1 cellular context compared by ENCODE assay signal in genomic region chr5:134370306-134370870, GRCh38.
A peak's percentile ranks its signal among the peaks of the same experiment; 100 is the strongest.
TF ChIP-seq lines count a peak whose summit lies in the region.

No MANE protein-coding gene starts in this region.

TF ChIP-seq in K562, 482 proteins besides CTCF, POLR2A, EP300 and RAD21 (continued from another document):
- TF ChIP-seq CUX1 (CRISPR knock-in tag; IDR thresholded peaks at IDR 0.05) (0 out of 2 replicates have a peak, but pooled peaks have one; percentile 63), GTF2E2 (tag; IDR thresholded peaks at IDR 0.05) (peak; percentile 16; the same call in 1 of the 2 replicates), CREB3 (tag; conservative IDR thresholded peaks at IDR 0.05; ENCODE audit: low read depth) (0 out of 2 replicates have a peak, but pooled peaks have one; percentile 45), U2AF1 (optimal IDR thresholded peaks at IDR 0.05; ENCODE audit: low read depth, low read length) (no peak), ZNF740 (CRISPR knock-in tag; IDR thresholded peaks at IDR 0.05) (peak; percentile 24; the same call in 1 of the 2 replicates), ZNF740 (tag; IDR thresholded peaks at IDR 0.05) (no peak)
